ENCODE assay signal across 8 cellular contexts in genomic region chr12:53180270-53180930, GRCh38. TPM values are rescaled to one million over a fixed set of nuclear protein-coding genes. Genes with fewer than 3 reads are reported as not detected.
DNase-seq lines count a peak whose midpoint lies in the region; ATAC-seq and TF ChIP-seq lines count a peak whose summit lies in the region.

A gene with protein sequence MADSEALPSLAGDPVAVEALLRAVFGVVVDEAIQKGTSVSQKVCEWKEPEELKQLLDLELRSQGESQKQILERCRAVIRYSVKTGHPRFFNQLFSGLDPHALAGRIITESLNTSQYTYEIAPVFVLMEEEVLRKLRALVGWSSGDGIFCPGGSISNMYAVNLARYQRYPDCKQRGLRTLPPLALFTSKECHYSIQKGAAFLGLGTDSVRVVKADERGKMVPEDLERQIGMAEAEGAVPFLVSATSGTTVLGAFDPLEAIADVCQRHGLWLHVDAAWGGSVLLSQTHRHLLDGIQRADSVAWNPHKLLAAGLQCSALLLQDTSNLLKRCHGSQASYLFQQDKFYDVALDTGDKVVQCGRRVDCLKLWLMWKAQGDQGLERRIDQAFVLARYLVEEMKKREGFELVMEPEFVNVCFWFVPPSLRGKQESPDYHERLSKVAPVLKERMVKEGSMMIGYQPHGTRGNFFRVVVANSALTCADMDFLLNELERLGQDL (minus strand): TSS chr12:53180925. CDS start chr12:53173470, 7,455 bp downstream.
Gene ZNF740, plus strand, starts transcription at chr12:53180722. Its CDS starts 1,262 bp downstream, at chr12:53181984.

- peak; percentile 91 for ATAC-seq in GM21786 (IDR thresholded peaks at IDR 0.05; ENCODE audit: unreplicated experiment)

- TF ChIP-seq POLR2A in Peyer's patch (IDR thresholded peaks at IDR 0.05) (peak; percentile 72 to 81), esophagus muscularis mucosa (IDR thresholded peaks at IDR 0.05; ENCODE audit: low read depth) (peak; percentile 29)

- no peaks in the 10 kb centered on the region for H3K27me3 ChIP-seq in Peyer's patch
- H3K27me3 ChIP-seq in esophagus muscularis mucosa: no peaks in the 10 kb centered on the region

- peaks cover 39% of the 10 kb centered on the region for H3K36me3 ChIP-seq in KOPT-K1 (ENCODE audit: insufficient read depth, low read length)
- peaks cover 0 to 21% (median 0%) of the 10 kb centered on the region in 3 donors for H3K36me3 ChIP-seq in Peyer's patch
- peaks cover 14 to 37% (median 33%) of the 10 kb centered on the region in 4 donors for H3K36me3 ChIP-seq in esophagus muscularis mucosa

- H3K27ac ChIP-seq in KOPT-K1 (ENCODE audit: low read depth, low read length, poor library complexity, severe bottlenecking) (peak within 1 kb of the TSS; percentile 82), Peyer's patch (peak within 1 kb of the TSS; percentile 88 to 98 (median 92)), esophagus muscularis mucosa (replicated peaks in 1 of 4) (peak within 1 kb of the TSS; percentile 92 to 96 (median 94))

- peak; percentile 94 for DNase-seq in DMS53 treated with DMSO at 0.1 percent for 48 hours (lab: John Stamatoyannopoulos, UW; ENCODE audit: unreplicated experiment)
- DNase-seq in Peyer's patch: peak; percentile 96 to 99 (median 97)
- peak; percentile 97 to 98 for DNase-seq in activated T-cell treated with anti-CD3 and anti-CD28 coated beads, Interleukin-2, amount 50 U/mL, for 48 hours
- peak; percentile 99 for DNase-seq in esophagus muscularis mucosa (ENCODE audit: extremely low spot score)
- peak; percentile 99 for DNase-seq in myocyte (ENCODE audit: low read depth)
- DNase-seq in stimulated activated CD8-positive, alpha-beta memory T cell treated with anti-CD3 and anti-CD28 coated beads, Interleukin-7, amount 100 ng/mL, for 4 hours (ENCODE audit: low read depth in 2 of 2): peak; percentile 97 to 99

- no peaks in the 10 kb centered on the region for H3K9me3 ChIP-seq in KOPT-K1 (ENCODE audit: insufficient read depth, low read length, poor library complexity, severe bottlenecking)
- no peaks in the 10 kb centered on the region for H3K9me3 ChIP-seq in Peyer's patch
- no peaks in the 10 kb centered on the region for H3K9me3 ChIP-seq in esophagus muscularis mucosa

- TF ChIP-seq CTCF in Peyer's patch (IDR thresholded peaks at IDR 0.05): peak in 1 of 6 experiments; percentile 5
- TF ChIP-seq CTCF in esophagus muscularis mucosa (IDR thresholded peaks at IDR 0.05): peak in 1 of 3 experiments; percentile 24

- intact Hi-C loops in esophagus muscularis mucosa (cut with DNase I): no loop called here

- 0% methylated on average over 28 of the region's 67 CpGs for WGBS in esophagus muscularis mucosa

- H3K4me3 ChIP-seq in Peyer's patch (peak within 1 kb of the TSS; percentile 75 to 88 (median 80)), esophagus muscularis mucosa (peak within 1 kb of the TSS; percentile 75 to 87 (median 84))

- H3K4me1 ChIP-seq in Peyer's patch (peaks cover 0 to 42% (median 4%) of the 10 kb centered on the region in 4 donors), esophagus muscularis mucosa (peaks cover 42 to 51% (median 49%) of the 10 kb centered on the region in 4 donors)

- TF ChIP-seq EP300 in esophagus muscularis mucosa (IDR thresholded peaks at IDR 0.05): no peak

RNA-seq across cellular contexts. Expression of the first gene that starts in this region (rescaled TPM):
- 100 to 1,000 TPM in 2 of 4 donors, 10 to 100 TPM in 2; 36.1 to 154 (median 109) TPM for total RNA-seq in Peyer's patch
- 10 to 100 TPM; 10.8 to 27.8 (median 15.0) TPM for total RNA-seq in esophagus muscularis mucosa
- 5.6 and 15.5 TPM in 2 replicates for total RNA-seq in myocyte
- 39.8 TPM for polyA plus RNA-seq in myocyte (2012)

RNA-seq across cellular contexts. Expression of gene ZNF740, which starts in this region (rescaled TPM):
- total RNA-seq in Peyer's patch: 10 to 100 TPM; 11.9 to 38.8 (median 23.1) TPM
- 10 to 100 TPM; 12.4 to 19.6 (median 15.3) TPM for total RNA-seq in esophagus muscularis mucosa
- total RNA-seq in myocyte: 7.4 and 9.2 TPM in 2 replicates
- 11.1 TPM for polyA plus RNA-seq in myocyte (2012)

Comparison
In these comparisons a context has a peak if more than half of its experiments do, and no peak if none do; other contexts are left out.
1. Peak in every context shown above with its lines: DNase-seq, ATAC-seq, H3K4me3 ChIP-seq and H3K27ac ChIP-seq.